Comparison of ENCODE assay signal across 1 cellular context in the genomic region with DNA sequence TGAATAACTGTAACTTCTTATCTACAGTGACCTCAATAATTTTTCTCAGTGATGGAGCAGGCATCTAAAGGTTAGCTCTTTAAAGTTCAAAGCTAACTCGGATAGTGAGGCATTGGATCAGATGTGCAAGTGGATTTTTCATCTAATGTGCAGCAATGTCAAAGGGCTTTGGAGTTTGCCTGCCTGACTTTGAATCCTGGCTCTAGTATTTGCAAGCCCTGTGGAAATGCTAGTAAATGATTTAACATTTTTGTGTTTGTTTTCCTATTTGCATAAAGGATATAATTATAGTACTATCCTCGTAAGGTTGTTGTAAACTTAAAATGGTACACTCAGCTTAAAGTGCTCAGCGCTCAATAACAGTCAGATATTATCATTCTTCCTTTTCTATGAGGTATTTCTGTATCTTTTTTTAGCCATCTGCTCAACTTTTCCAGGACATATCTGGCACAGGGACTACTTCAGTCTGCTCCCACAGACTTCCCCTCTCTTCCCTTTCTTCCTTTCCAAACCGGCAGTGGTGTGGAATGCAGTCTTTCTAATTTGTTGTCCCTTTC.
TF ChIP-seq lines count a peak whose summit lies in the region.

No MANE protein-coding gene starts in this region.

TF ChIP-seq in HepG2, 621 proteins besides CTCF, POLR2A, EP300 and RAD21 (continued from another document and continues in another):
- TF ChIP-seq, protein P1, sequence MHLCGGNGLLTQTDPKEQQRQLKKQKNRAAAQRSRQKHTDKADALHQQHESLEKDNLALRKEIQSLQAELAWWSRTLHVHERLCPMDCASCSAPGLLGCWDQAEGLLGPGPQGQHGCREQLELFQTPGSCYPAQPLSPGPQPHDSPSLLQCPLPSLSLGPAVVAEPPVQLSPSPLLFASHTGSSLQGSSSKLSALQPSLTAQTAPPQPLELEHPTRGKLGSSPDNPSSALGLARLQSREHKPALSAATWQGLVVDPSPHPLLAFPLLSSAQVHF (CRISPR knock-in tag; IDR thresholded peaks at IDR 0.05), result no peak
- TF ChIP-seq, protein P2, sequence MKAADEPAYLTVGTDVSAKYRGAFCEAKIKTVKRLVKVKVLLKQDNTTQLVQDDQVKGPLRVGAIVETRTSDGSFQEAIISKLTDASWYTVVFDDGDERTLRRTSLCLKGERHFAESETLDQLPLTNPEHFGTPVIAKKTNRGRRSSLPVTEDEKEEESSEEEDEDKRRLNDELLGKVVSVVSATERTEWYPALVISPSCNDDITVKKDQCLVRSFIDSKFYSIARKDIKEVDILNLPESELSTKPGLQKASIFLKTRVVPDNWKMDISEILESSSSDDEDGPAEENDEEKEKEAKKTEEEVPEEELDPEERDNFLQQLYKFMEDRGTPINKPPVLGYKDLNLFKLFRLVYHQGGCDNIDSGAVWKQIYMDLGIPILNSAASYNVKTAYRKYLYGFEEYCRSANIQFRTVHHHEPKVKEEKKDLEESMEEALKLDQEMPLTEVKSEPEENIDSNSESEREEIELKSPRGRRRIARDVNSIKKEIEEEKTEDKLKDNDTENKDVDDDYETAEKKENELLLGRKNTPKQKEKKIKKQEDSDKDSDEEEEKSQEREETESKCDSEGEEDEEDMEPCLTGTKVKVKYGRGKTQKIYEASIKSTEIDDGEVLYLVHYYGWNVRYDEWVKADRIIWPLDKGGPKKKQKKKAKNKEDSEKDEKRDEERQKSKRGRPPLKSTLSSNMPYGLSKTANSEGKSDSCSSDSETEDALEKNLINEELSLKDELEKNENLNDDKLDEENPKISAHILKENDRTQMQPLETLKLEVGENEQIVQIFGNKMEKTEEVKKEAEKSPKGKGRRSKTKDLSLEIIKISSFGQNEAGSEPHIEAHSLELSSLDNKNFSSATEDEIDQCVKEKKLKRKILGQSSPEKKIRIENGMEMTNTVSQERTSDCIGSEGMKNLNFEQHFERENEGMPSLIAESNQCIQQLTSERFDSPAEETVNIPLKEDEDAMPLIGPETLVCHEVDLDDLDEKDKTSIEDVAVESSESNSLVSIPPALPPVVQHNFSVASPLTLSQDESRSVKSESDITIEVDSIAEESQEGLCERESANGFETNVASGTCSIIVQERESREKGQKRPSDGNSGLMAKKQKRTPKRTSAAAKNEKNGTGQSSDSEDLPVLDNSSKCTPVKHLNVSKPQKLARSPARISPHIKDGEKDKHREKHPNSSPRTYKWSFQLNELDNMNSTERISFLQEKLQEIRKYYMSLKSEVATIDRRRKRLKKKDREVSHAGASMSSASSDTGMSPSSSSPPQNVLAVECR (CRISPR knock-in tag; IDR thresholded peaks at IDR 0.05; ENCODE audit: borderline replicate concordance), result peak; percentile 26; the same call in 1 of the 2 replicates
- TF ChIP-seq, protein P3, sequence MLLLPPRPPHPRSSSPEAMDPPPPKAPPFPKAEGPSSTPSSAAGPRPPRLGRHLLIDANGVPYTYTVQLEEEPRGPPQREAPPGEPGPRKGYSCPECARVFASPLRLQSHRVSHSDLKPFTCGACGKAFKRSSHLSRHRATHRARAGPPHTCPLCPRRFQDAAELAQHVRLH (CRISPR knock-in tag; IDR thresholded peaks at IDR 0.05; ENCODE audit: borderline replicate concordance, low read depth), result 0 out of 2 replicates have a peak, but pooled peaks have one; percentile 58
- TF ChIP-seq ZSCAN30 (CRISPR knock-in tag; IDR thresholded peaks at IDR 0.05) (no peak), ZKSCAN8 (CRISPR knock-in tag; IDR thresholded peaks at IDR 0.05; ENCODE audit: borderline replicate concordance) (peak; percentile 20; the same call in 1 of the 2 replicates), NCOA2 (CRISPR knock-in tag; IDR thresholded peaks at IDR 0.05) (peak; percentile 88), TBP (CRISPR knock-in tag; IDR thresholded peaks at IDR 0.05) (no peak), TCF12 (IDR thresholded peaks at IDR 0.05) (no peak), TCF12 (CRISPR knock-in tag; IDR thresholded peaks at IDR 0.05) (no peak), MAF1 (CRISPR knock-in tag; IDR thresholded peaks at IDR 0.05; ENCODE audit: borderline replicate concordance) (no peak), BHLHE40 (IDR thresholded peaks at IDR 0.05; ENCODE audit: low read length) (no peak), SP1 (IDR thresholded peaks at IDR 0.05) (no peak), SP1 (CRISPR knock-in tag; IDR thresholded peaks at IDR 0.05) (no peak), MATR3 (CRISPR knock-in tag; IDR thresholded peaks at IDR 0.05) (no peak), LCORL (IDR thresholded peaks at IDR 0.05) (no peak), LCORL (CRISPR knock-in tag; IDR thresholded peaks at IDR 0.05) (peak; percentile 63), SALL1 (CRISPR knock-in tag; IDR thresholded peaks at IDR 0.05) (peak; percentile 63; the same call in 1 of the 2 replicates), ZNF652 (CRISPR knock-in tag; IDR thresholded peaks at IDR 0.05; ENCODE audit: borderline replicate concordance, low read depth) (no peak), ARNT (IDR thresholded peaks at IDR 0.05) (no peak), AGO1 (IDR thresholded peaks at IDR 0.05; ENCODE audit: low read depth, low read length, poor library complexity, severe bottlenecking) (no peak), ZNF205 (CRISPR knock-in tag; IDR thresholded peaks at IDR 0.05) (0 out of 2 replicates have a peak, but pooled peaks have one; percentile 47), ZNF772 (CRISPR knock-in tag; IDR thresholded peaks at IDR 0.05) (no peak), ZSCAN21 (CRISPR knock-in tag; IDR thresholded peaks at IDR 0.05; ENCODE audit: borderline replicate concordance) (no peak), ZNF549 (CRISPR knock-in tag; IDR thresholded peaks at IDR 0.05) (no peak), HDAC2 (CRISPR knock-in tag; IDR thresholded peaks at IDR 0.05) (peak; percentile 88), ZNF331 (CRISPR knock-in tag; IDR thresholded peaks at IDR 0.05) (0 out of 2 replicates have a peak, but pooled peaks have one; percentile 10), ZNF83 (CRISPR knock-in tag; IDR thresholded peaks at IDR 0.05; ENCODE audit: borderline replicate concordance) (no peak), ZNF7 (CRISPR knock-in tag; IDR thresholded peaks at IDR 0.05) (no peak), ZNF3 (CRISPR knock-in tag; IDR thresholded peaks at IDR 0.05) (no peak), ZNF253 (CRISPR knock-in tag; IDR thresholded peaks at IDR 0.05; ENCODE audit: borderline replicate concordance) (no peak), ZNF124 (CRISPR knock-in tag; IDR thresholded peaks at IDR 0.05) (no peak), ZNF577 (CRISPR knock-in tag; IDR thresholded peaks at IDR 0.05; ENCODE audit: borderline replicate concordance, low read depth) (no peak), ZNF282 (IDR thresholded peaks at IDR 0.05; ENCODE audit: partially characterized antibody) (no peak), ZNF607 (CRISPR knock-in tag; IDR thresholded peaks at IDR 0.05; ENCODE audit: borderline replicate concordance) (no peak), ZNF207 (IDR thresholded peaks at IDR 0.05; ENCODE audit: borderline replicate concordance) (no peak), AGO2 (optimal IDR thresholded peaks at IDR 0.05; ENCODE audit: low read depth, low read length) (no peak), ZNF180 (CRISPR knock-in tag; IDR thresholded peaks at IDR 0.05; ENCODE audit: borderline replicate concordance, low read depth) (no peak), JUN (CRISPR knock-in tag; IDR thresholded peaks at IDR 0.05) (no peak), FOXA3 (CRISPR knock-in tag; IDR thresholded peaks at IDR 0.05) (peak; percentile 42; the same call in 1 of the 2 replicates), MLLT10 (CRISPR knock-in tag; IDR thresholded peaks at IDR 0.05) (no peak), ZNF383 (CRISPR knock-in tag; IDR thresholded peaks at IDR 0.05; ENCODE audit: borderline replicate concordance) (no peak), ZNF839 (CRISPR knock-in tag; IDR thresholded peaks at IDR 0.05; ENCODE audit: borderline replicate concordance) (no peak), RNF2 (conservative IDR thresholded peaks at IDR 0.05; ENCODE audit: low read depth) (no peak), KAT8 (CRISPR knock-in tag; IDR thresholded peaks at IDR 0.05) (peak; percentile 27; the same call in 1 of the 2 replicates), ZNF615 (CRISPR knock-in tag; IDR thresholded peaks at IDR 0.05; ENCODE audit: borderline replicate concordance) (no peak), CCDC6 (CRISPR knock-in tag; IDR thresholded peaks at IDR 0.05) (0 out of 2 replicates have a peak, but pooled peaks have one; percentile 61), POGZ (CRISPR knock-in tag; IDR thresholded peaks at IDR 0.05) (peak; percentile 70), MIER2 (CRISPR knock-in tag; IDR thresholded peaks at IDR 0.05) (no peak)
- TF ChIP-seq, protein P4, sequence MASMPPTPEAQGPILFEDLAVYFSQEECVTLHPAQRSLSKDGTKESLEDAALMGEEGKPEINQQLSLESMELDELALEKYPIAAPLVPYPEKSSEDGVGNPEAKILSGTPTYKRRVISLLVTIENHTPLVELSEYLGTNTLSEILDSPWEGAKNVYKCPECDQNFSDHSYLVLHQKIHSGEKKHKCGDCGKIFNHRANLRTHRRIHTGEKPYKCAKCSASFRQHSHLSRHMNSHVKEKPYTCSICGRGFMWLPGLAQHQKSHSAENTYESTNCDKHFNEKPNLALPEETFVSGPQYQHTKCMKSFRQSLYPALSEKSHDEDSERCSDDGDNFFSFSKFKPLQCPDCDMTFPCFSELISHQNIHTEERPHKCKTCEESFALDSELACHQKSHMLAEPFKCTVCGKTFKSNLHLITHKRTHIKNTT (CRISPR knock-in tag; IDR thresholded peaks at IDR 0.05), result no peak
- TF ChIP-seq, protein P5, sequence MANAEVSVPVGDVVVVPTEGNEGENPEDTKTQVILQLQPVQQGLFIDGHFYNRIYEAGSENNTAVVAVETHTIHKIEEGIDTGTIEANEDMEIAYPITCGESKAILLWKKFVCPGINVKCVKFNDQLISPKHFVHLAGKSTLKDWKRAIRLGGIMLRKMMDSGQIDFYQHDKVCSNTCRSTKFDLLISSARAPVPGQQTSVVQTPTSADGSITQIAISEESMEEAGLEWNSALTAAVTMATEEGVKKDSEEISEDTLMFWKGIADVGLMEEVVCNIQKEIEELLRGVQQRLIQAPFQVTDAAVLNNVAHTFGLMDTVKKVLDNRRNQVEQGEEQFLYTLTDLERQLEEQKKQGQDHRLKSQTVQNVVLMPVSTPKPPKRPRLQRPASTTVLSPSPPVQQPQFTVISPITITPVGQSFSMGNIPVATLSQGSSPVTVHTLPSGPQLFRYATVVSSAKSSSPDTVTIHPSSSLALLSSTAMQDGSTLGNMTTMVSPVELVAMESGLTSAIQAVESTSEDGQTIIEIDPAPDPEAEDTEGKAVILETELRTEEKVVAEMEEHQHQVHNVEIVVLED (CRISPR knock-in tag; IDR thresholded peaks at IDR 0.05; ENCODE audit: borderline replicate concordance), result no peak
- TF ChIP-seq, protein P6, sequence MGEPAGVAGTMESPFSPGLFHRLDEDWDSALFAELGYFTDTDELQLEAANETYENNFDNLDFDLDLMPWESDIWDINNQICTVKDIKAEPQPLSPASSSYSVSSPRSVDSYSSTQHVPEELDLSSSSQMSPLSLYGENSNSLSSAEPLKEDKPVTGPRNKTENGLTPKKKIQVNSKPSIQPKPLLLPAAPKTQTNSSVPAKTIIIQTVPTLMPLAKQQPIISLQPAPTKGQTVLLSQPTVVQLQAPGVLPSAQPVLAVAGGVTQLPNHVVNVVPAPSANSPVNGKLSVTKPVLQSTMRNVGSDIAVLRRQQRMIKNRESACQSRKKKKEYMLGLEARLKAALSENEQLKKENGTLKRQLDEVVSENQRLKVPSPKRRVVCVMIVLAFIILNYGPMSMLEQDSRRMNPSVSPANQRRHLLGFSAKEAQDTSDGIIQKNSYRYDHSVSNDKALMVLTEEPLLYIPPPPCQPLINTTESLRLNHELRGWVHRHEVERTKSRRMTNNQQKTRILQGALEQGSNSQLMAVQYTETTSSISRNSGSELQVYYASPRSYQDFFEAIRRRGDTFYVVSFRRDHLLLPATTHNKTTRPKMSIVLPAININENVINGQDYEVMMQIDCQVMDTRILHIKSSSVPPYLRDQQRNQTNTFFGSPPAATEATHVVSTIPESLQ (CRISPR knock-in tag; conservative IDR thresholded peaks at IDR 0.05), result no peak
- TF ChIP-seq, protein P7, sequence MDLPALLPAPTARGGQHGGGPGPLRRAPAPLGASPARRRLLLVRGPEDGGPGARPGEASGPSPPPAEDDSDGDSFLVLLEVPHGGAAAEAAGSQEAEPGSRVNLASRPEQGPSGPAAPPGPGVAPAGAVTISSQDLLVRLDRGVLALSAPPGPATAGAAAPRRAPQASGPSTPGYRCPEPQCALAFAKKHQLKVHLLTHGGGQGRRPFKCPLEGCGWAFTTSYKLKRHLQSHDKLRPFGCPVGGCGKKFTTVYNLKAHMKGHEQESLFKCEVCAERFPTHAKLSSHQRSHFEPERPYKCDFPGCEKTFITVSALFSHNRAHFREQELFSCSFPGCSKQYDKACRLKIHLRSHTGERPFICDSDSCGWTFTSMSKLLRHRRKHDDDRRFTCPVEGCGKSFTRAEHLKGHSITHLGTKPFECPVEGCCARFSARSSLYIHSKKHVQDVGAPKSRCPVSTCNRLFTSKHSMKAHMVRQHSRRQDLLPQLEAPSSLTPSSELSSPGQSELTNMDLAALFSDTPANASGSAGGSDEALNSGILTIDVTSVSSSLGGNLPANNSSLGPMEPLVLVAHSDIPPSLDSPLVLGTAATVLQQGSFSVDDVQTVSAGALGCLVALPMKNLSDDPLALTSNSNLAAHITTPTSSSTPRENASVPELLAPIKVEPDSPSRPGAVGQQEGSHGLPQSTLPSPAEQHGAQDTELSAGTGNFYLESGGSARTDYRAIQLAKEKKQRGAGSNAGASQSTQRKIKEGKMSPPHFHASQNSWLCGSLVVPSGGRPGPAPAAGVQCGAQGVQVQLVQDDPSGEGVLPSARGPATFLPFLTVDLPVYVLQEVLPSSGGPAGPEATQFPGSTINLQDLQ (CRISPR knock-in tag; IDR thresholded peaks at IDR 0.05), result no peak
- TF ChIP-seq, protein P8, sequence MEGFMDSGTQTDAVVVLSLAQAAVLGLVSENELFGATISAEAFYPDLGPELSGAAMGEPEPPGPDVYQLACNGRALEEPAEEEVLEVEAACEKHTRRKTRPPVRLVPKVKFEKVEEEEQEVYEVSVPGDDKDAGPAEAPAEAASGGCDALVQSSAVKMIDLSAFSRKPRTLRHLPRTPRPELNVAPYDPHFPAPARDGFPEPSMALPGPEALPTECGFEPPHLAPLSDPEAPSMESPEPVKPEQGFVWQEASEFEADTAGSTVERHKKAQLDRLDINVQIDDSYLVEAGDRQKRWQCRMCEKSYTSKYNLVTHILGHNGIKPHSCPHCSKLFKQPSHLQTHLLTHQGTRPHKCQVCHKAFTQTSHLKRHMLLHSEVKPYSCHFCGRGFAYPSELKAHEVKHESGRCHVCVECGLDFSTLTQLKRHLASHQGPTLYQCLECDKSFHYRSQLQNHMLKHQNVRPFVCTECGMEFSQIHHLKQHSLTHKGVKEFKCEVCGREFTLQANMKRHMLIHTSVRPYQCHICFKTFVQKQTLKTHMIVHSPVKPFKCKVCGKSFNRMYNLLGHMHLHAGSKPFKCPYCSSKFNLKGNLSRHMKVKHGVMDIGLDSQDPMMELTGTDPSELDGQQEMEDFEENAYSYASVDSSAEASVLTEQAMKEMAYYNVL (CRISPR knock-in tag; IDR thresholded peaks at IDR 0.05; ENCODE audit: borderline replicate concordance), result peak; percentile 61; the same call in 1 of the 2 replicates
- TF ChIP-seq, protein P9, sequence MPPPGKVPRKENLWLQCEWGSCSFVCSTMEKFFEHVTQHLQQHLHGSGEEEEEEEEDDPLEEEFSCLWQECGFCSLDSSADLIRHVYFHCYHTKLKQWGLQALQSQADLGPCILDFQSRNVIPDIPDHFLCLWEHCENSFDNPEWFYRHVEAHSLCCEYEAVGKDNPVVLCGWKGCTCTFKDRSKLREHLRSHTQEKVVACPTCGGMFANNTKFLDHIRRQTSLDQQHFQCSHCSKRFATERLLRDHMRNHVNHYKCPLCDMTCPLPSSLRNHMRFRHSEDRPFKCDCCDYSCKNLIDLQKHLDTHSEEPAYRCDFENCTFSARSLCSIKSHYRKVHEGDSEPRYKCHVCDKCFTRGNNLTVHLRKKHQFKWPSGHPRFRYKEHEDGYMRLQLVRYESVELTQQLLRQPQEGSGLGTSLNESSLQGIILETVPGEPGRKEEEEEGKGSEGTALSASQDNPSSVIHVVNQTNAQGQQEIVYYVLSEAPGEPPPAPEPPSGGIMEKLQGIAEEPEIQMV (CRISPR knock-in tag; IDR thresholded peaks at IDR 0.05; ENCODE audit: low read depth), result no peak
